8 cellular contexts compared by ENCODE assay signal in genomic region chr5:147576646-147577535, GRCh38.
A peak's percentile ranks its signal among the peaks of the same experiment; 100 is the strongest.
DNase-seq lines count a peak whose midpoint lies in the region; ATAC-seq and TF ChIP-seq lines count a peak whose summit lies in the region.

No MANE protein-coding gene starts in this region.

- H3K4me2 ChIP-seq in parathyroid adenoma (ENCODE audit: low read length) = no peak overlapping the region

- H3K27me3 ChIP-seq in parathyroid adenoma (ENCODE audit: control insufficient read depth, insufficient read depth, low read length) = no peaks in the 10 kb centered on the region

- no peak overlapping the region for H3K27ac ChIP-seq in parathyroid adenoma

- no peaks in the 10 kb centered on the region for H3K4me1 ChIP-seq in parathyroid adenoma

- H3K9ac ChIP-seq in parathyroid adenoma = no peak overlapping the region

- no peaks in the 10 kb centered on the region for H3K36me3 ChIP-seq in parathyroid adenoma (ENCODE audit: control insufficient read depth, insufficient read depth, low read length)

- peak; percentile 49 for DNase-seq in DMS53 treated with DMSO at 0.1 percent for 48 hours (lab: John Stamatoyannopoulos, UW; ENCODE audit: unreplicated experiment)
- peak; percentile 18 for DNase-seq in HS-5 (ENCODE audit: low read depth)
- peak; percentile 41 for DNase-seq in fibroblast of villous mesenchyme (ENCODE audit: low read depth)
- no peak for DNase-seq in GF-D8 (lab: John Stamatoyannopoulos, UW)
- no peak for DNase-seq in foreskin melanocyte

- no peaks in the 10 kb centered on the region for H3K9me3 ChIP-seq in parathyroid adenoma (ENCODE audit: control insufficient read depth, low read length)

- no peaks in the 10 kb centered on the region for H3K79me2 ChIP-seq in parathyroid adenoma

- ATAC-seq in GM19043 (IDR thresholded peaks at IDR 0.05; ENCODE audit: low read depth, unreplicated experiment) = peak; percentile 87

- H3K4me3 ChIP-seq in WI38 (ENCODE audit: low read depth, low read length) = no peak overlapping the region
- no peak overlapping the region for H3K4me3 ChIP-seq in fibroblast of villous mesenchyme (ENCODE audit: low read depth, low read length)
- H3K4me3 ChIP-seq in parathyroid adenoma (ENCODE audit: low read depth, low read length) = no peak overlapping the region

- no peak overlapping the region for H2AFZ ChIP-seq in parathyroid adenoma

- TF ChIP-seq CTCF in WI38 (IDR thresholded peaks at IDR 0.05; ENCODE audit: low read depth, low read length) (peak; percentile 74), fibroblast of villous mesenchyme (IDR thresholded peaks at IDR 0.05; ENCODE audit: insufficient read depth, low read depth, low read length) (peak; percentile 98), parathyroid adenoma (IDR thresholded peaks at IDR 0.05) (peak; percentile 47)

Comparison
In these comparisons a context has a peak if more than half of its experiments do, and no peak if none do; other contexts are left out.
1. DNase-seq: peak in DMS53 treated with DMSO at 0.1 percent for 48 hours (single experiment), HS-5 (single experiment) and fibroblast of villous mesenchyme (single experiment); none in GF-D8 (single experiment) and foreskin melanocyte (single experiment).
2. CTCF ChIP-seq: peak in every context shown above with its lines; median percentile 98 in fibroblast of villous mesenchyme; 74 in WI38; 47 in parathyroid adenoma.